ENCODE assay signal across 1 cellular context in genomic region chr7:151152935-151153513, GRCh38.
TF ChIP-seq lines count a peak whose summit lies in the region.

No MANE protein-coding gene starts in this region.

TF ChIP-seq in HepG2, 621 proteins besides CTCF, POLR2A, EP300 and RAD21:
- TF ChIP-seq ZNF317 (CRISPR knock-in tag; IDR thresholded peaks at IDR 0.05) (no peak), MAFK (conservative IDR thresholded peaks at IDR 0.05 in 1 of 2, IDR thresholded peaks at IDR 0.05 in 1 of 2; ENCODE audit: low read length in 2 of 2) (peak; percentile 12 to 74; a peak in 2 of 4 replicates), MAFF (IDR thresholded peaks at IDR 0.05; ENCODE audit: low read depth, low read length) (peak; percentile 59; the same call in 1 of the 2 replicates)
